Comparison of ENCODE assay signal across 26 cellular contexts in the genomic region with DNA sequence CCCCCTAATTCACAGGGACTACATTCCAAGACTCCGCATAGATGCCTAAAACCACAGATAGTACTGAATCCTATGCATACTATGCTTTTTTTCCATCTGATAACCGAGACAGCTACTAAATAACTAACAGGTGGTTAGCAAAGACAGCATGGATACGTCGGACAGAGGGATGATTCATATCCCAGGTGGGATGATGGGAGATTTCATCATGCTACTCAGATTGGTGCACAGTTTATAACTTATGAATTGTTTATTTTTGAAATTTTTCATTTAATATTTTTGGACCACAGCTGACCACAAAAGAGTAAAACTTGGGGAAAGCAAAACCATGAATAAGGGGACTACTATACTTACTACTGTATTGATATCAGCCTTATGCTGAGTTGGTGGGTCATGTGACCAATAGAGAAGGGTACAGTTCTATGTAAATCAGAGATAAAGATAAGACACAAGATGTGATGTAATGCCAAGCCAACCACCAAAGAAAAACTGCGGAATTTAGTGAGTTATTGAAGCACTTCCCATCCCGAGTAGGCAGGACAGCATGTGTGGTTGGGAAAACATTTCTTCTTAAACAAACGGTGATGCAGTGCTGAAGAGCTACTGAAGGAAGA.
"Had no signal": no experiment of that assay in that cellular context is flagged by ENCODE, and none has a peak within 500 bp of the region (broad histone marks: within the 10 kb centered on the region; RNA-seq: fewer than 3 reads in every experiment).

No MANE protein-coding gene starts in this region.

- H3K4me1 ChIP-seq: esophagus muscularis mucosa, left lung, thyroid gland, upper lobe of right lung had no signal

- DNase-seq: activated B cell treated with CpG ODN at 0.5 μM for 24 hours; activated CD4-positive, alpha-beta memory T cell treated with anti-CD3 and anti-CD28 coated beads for 36 hours; activated CD4-positive, alpha-beta T cell treated with anti-CD3 and anti-CD28 coated beads for 36 hours; activated naive CD4-positive, alpha-beta T cell treated with Interleukin-2 at 50 U/mL for 16 hours; activated naive CD8-positive, alpha-beta T cell treated with anti-CD3 and anti-CD28 coated beads for 36 hours; activated T-cell treated with anti-CD3 and anti-CD28 coated beads, Interleukin-2, amount 50 U/mL, for 48 hours; amniotic stem cell; body of pancreas; caudate nucleus; foreskin keratinocyte; glutamatergic neuron; immature natural killer cell; kidney glomerular epithelial cell; left lung; naive thymus-derived CD4-positive, alpha-beta T cell; posterior cingulate gyrus; sigmoid colon; stimulated activated CD4-positive, alpha-beta T cell treated with anti-CD3 and anti-CD28 coated beads, Interleukin-4, amount 100 ng/mL, for 1 hour; stimulated activated naive CD4-positive, alpha-beta T cell treated with Interleukin-2 at 50 U/mL for 16 hours; T1000; thyroid gland; upper lobe of right lung had no signal

- H3K27ac ChIP-seq: body of pancreas, coronary artery, esophagus muscularis mucosa, foreskin keratinocyte, hepatocyte, left lung, sigmoid colon, thyroid gland, upper lobe of right lung had no signal

- H3K9me3 ChIP-seq: body of pancreas, esophagus muscularis mucosa, left lung, sigmoid colon, thyroid gland, upper lobe of right lung had no signal

- H3K4me3 ChIP-seq: body of pancreas, coronary artery, esophagus muscularis mucosa, hepatocyte, left lung, lung, sigmoid colon, thyroid gland, upper lobe of right lung had no signal

- H3K36me3 ChIP-seq: esophagus muscularis mucosa, left lung, sigmoid colon, thyroid gland, upper lobe of right lung had no signal

- H3K4me2 ChIP-seq: hepatocyte had no signal

- ATAC-seq: activated CD4-positive, alpha-beta T cell treated with anti-CD3 and anti-CD28 coated beads for 36 hours; body of pancreas; foreskin keratinocyte; left lung; naive thymus-derived CD4-positive, alpha-beta T cell; upper lobe of right lung had no signal

- H3K27me3 ChIP-seq: body of pancreas, esophagus muscularis mucosa, foreskin keratinocyte, hepatocyte, left lung, sigmoid colon, thyroid gland, upper lobe of right lung had no signal
